In the genomic region with DNA sequence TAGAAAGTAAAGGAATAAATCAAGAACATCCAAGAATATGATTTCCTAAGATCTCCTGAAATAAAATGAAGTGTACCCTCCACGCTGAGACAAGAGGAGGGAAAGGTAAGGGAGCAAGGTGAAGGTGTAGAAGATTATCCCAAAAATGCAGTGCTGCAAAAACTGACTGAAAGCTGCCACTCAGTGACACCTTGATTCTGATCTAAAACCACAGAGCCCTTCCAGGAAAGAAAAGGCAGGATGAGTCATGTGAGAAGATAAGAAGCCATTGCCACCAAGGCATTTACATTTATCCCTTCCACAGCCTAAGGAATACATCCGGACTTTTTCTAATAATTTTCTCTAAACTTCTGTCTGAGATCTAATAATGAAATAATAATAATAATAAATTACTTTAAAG, we compare ENCODE assay signal across 19 cellular contexts. TPM values are rescaled to one million over a fixed set of nuclear protein-coding genes. Genes with fewer than 3 reads are reported as not detected.
"Had no signal": no experiment of that assay in that cellular context is flagged by ENCODE, and none has a peak within 500 bp of the region (broad histone marks: within the 10 kb centered on the region; RNA-seq: fewer than 3 reads in every experiment).

No MANE protein-coding gene starts in this region.

- H3K27ac Mint-ChIP-seq: activated CD4-positive, alpha-beta T cell treated with anti-CD3 and anti-CD28 coated beads, Interleukin-2, amount 10 ng/mL, durations not matched to agents 7 days and 5 days; T-helper 2 cell treated with Interferon-gamma antibody and Interleukin-4, amounts not matched to agents 5 μg/mL and 100 μg/mL, for 36 hours had no signal

- DNase-seq: activated CD4-positive, alpha-beta T cell treated with anti-CD3 and anti-CD28 coated beads, Interleukin-2, amount 10 ng/mL, durations not matched to agents 7 days and 5 days; activated CD8-positive, alpha-beta memory T cell treated with anti-CD3 and anti-CD28 coated beads, Interleukin-2, amount 50 U/mL, for 4 hours; activated gamma-delta T cell; activated T-cell treated with anti-CD3 and anti-CD28 coated beads, Interleukin-2, amount 50 U/mL, for 4 hours; cortex of kidney; effector CD4-positive, alpha-beta T cell; gastrocnemius medialis; heart left ventricle; left ventricle myocardium superior; stimulated activated CD4-positive, alpha-beta T cell treated with anti-CD3 and anti-CD28 coated beads, Interleukin-4, amount 100 ng/mL, for 1 hour; stomach; SW 1271; thyroid gland; uterus had no signal

- H3K4me3 ChIP-seq: ascending aorta, gastrocnemius medialis, heart left ventricle, right atrium auricular region, stomach, thyroid gland, uterus had no signal

- H3K27me3 ChIP-seq: ascending aorta, gastrocnemius medialis, right atrium auricular region, stomach, thyroid gland, uterus had no signal

- H3K9me3 Mint-ChIP-seq: activated CD4-positive, alpha-beta T cell treated with anti-CD3 and anti-CD28 coated beads, Interleukin-2, amount 10 ng/mL, durations not matched to agents 7 days and 5 days; activated T-cell treated with anti-CD3 and anti-CD28 coated beads, Interleukin-2, amount 50 U/mL, for 4 hours; T-helper 2 cell treated with Interferon-gamma antibody and Interleukin-4, amounts not matched to agents 5 μg/mL and 100 μg/mL, for 36 hours had no signal

- H3K27ac ChIP-seq: ascending aorta, gastrocnemius medialis, heart left ventricle, thyroid gland, uterus had no signal

- H3K4me1 ChIP-seq: ascending aorta, uterus had no signal

- H3K36me3 ChIP-seq: ascending aorta, gastrocnemius medialis, heart left ventricle, right atrium auricular region, stomach, thyroid gland, uterus had no signal

- ATAC-seq: activated T-cell treated with anti-CD3 and anti-CD28 coated beads, Interleukin-2, amount 50 U/mL, for 4 hours; esophagus mucosa; gastrocnemius medialis; heart left ventricle; left ventricle myocardium superior had no signal

- H3K9me3 ChIP-seq: ascending aorta, gastrocnemius medialis, heart left ventricle, right atrium auricular region, stomach, thyroid gland, uterus had no signal

RNA-seq across cellular contexts. Expression of a gene that starts 49.9 kb away (rescaled TPM):
- total RNA-seq: activated T-cell treated with anti-CD3 and anti-CD28 coated beads, Interleukin-2, amount 50 U/mL, for 4 hours; ascending aorta; kidney epithelial cell had no signal
